21 cellular contexts compared by ENCODE assay signal in the genomic region with DNA sequence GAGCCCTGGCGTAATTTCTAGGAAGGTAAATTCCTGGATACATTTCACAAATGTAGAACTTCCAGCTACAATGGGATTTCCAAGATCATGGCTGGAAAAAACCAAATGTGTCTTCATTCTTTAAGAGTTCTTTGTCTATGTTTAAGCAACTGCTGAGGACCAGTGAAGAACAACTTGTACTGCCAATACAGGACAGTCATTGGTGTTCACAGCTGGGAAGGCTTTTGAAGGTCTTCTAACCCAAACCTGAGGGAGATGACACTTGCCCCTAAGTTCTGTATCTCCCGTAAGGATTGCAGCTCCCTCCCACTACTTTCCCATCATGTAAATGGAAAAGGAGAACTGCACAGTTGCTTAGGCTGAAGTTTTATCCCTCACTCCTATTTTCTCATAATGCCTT. TPM values are rescaled to one million over a fixed set of nuclear protein-coding genes. Genes with fewer than 3 reads are reported as not detected.
DNase-seq lines count a peak whose midpoint lies in the region; ATAC-seq, FAIRE-seq and TF ChIP-seq lines count a peak whose summit lies in the region.
"Had no signal": no experiment of that assay in that cellular context is flagged by ENCODE, and none has a peak within 500 bp of the region (broad histone marks: within the 10 kb centered on the region; RNA-seq: fewer than 3 reads in every experiment).

No MANE protein-coding gene starts in this region.

- no peak for TF ChIP-seq EP300 in gastroesophageal sphincter (IDR thresholded peaks at IDR 0.05)

- H3K4me3 ChIP-seq in left ventricle myocardium inferior = no peak overlapping the region
- no peak overlapping the region for H3K4me3 ChIP-seq in gastroesophageal sphincter
- H3K4me3 ChIP-seq: A549; BLaER1 treated with 17β-estradiol and CSF1 and Interleukin-3, amounts not matched to agents 10 nM and 100 nM had no signal

- H3K9me3 ChIP-seq in left ventricle myocardium inferior (replicated peaks) (no peaks in the 10 kb centered on the region), gastroesophageal sphincter (no peaks in the 10 kb centered on the region)
- H3K9me3 ChIP-seq: A549; BLaER1 treated with 17β-estradiol and CSF1 and Interleukin-3, amounts not matched to agents 10 nM and 100 nM; Caco-2 had no signal

- intact Hi-C loops in left ventricle myocardium superior (cut with micrococcal nuclease) (no loop called here), left ventricle myocardium inferior (cut with micrococcal nuclease) (no loop called here), sciatic nerve (cut with DNase I) (no loop called here)

- H3K4me1 ChIP-seq in left ventricle myocardium inferior (no peaks in the 10 kb centered on the region), gastroesophageal sphincter (no peaks in the 10 kb centered on the region)
- H3K4me1 ChIP-seq: A549; BLaER1 treated with 17β-estradiol and CSF1 and Interleukin-3, amounts not matched to agents 10 nM and 100 nM; Caco-2 had no signal

- DNase-seq in left ventricle myocardium superior = no peak
- DNase-seq in left ventricle myocardium inferior = no peak
- DNase-seq in sciatic nerve (ENCODE audit: low spot score) = no peak
- DNase-seq in T-helper 9 cell = no peak
- DNase-seq in NCI-H774 (lab: John Stamatoyannopoulos, UW) = no peak
- DNase-seq in GM12892 (ENCODE audit: insufficient read length) = no peak
- DNase-seq: AML-193; Caco-2; Calu3; CD4-positive, alpha-beta T cell; CD8-positive, alpha-beta T cell; DMS79 treated with DMSO at 0.1 percent for 48 hours; GF-D8 had no signal

- H3K27me3 ChIP-seq in left ventricle myocardium inferior (ENCODE audit: low read depth) = no peaks in the 10 kb centered on the region
- H3K27me3 ChIP-seq in gastroesophageal sphincter = no peaks in the 10 kb centered on the region
- H3K27me3 ChIP-seq: BLaER1 treated with 17β-estradiol and CSF1 and Interleukin-3, amounts not matched to agents 10 nM and 100 nM had no signal

- TF ChIP-seq CTCF in left ventricle myocardium inferior (IDR thresholded peaks at IDR 0.05; ENCODE audit: borderline replicate concordance) (no peak), gastroesophageal sphincter (IDR thresholded peaks at IDR 0.05) (no peak)

- 73 to 100% methylated on average over 1 to 2 of the region's 2 CpGs for WGBS in gastroesophageal sphincter (ENCODE audit: low coverage in 1 of 2), 2 donors

- H3K27ac ChIP-seq in left ventricle myocardium inferior (replicated peaks) (no peak overlapping the region), gastroesophageal sphincter (peak overlapping the region in 2 of 4 donors; percentile 10 to 19)
- H3K27ac ChIP-seq: 22Rv1; A549; BLaER1 treated with 17β-estradiol and CSF1 and Interleukin-3, amounts not matched to agents 10 nM and 100 nM; C4-2B had no signal

- TF ChIP-seq POLR2A in gastroesophageal sphincter (IDR thresholded peaks at IDR 0.05) = no peak
- TF ChIP-seq POLR2A in GM12892 (IDR thresholded peaks at IDR 0.05; ENCODE audit: low read depth, low read length) = no peak

- ATAC-seq in left ventricle myocardium superior (peak; percentile 35), gastroesophageal sphincter (peak; percentile 68), sciatic nerve (peak; percentile 69)
- ATAC-seq: A549; CD8-positive, alpha-beta T cell had no signal

- H3K36me3 ChIP-seq in left ventricle myocardium inferior (no peaks in the 10 kb centered on the region), gastroesophageal sphincter (peaks cover 0 to 25% of the 10 kb centered on the region in 2 donors)

- no peak for FAIRE-seq in GM12892 (lab: Jason Lieb, UNC)
- FAIRE-seq: A549, D721Med, GM12891, GM18507 had no signal

RNA-seq across cellular contexts. Expression of a gene that starts 28.4 kb away (rescaled TPM):
- total RNA-seq in left ventricle myocardium superior = 50.5 TPM
- 49.1 TPM for total RNA-seq in left ventricle myocardium inferior
- total RNA-seq in gastroesophageal sphincter = 10 to 100 TPM; 23.5 to 53.4 (median 39.5) TPM
- 61.8 TPM for total RNA-seq in sciatic nerve
- polyA plus RNA-seq in GM12892 (2012; ENCODE audit: missing spikeins) = 76.2 TPM

RNA-seq across cellular contexts. Expression of a gene that starts 28.5 kb away (rescaled TPM):
- total RNA-seq in left ventricle myocardium superior = 5.7 TPM
- total RNA-seq in left ventricle myocardium inferior = 5.2 TPM
- total RNA-seq in gastroesophageal sphincter = 1 to 10 TPM; 3.7 to 9.3 (median 5.4) TPM
- total RNA-seq in sciatic nerve = 6.7 TPM
- polyA plus RNA-seq in GM12892 (2012; ENCODE audit: missing spikeins) = 21.2 TPM
